Comparison of ENCODE assay signal across 9 cellular contexts in genomic region chr1:245874942-245875580, GRCh38.
DNase-seq lines count a peak whose midpoint lies in the region; ATAC-seq and TF ChIP-seq lines count a peak whose summit lies in the region.
"Had no signal": no experiment of that assay in that cellular context is flagged by ENCODE, and none has a peak within 500 bp of the region (broad histone marks: within the 10 kb centered on the region; RNA-seq: fewer than 3 reads in every experiment).

No MANE protein-coding gene starts in this region.

- H3K36me3 Mint-ChIP-seq in brain, result no peaks in the 10 kb centered on the region

- peaks cover 35% of the 10 kb centered on the region for H3K4me1 Mint-ChIP-seq in brain
- H3K4me1 Mint-ChIP-seq: B cell had no signal

- intact Hi-C loops in aorta (cut with DNase I), result no loop called here

- no peaks in the 10 kb centered on the region for H3K9me3 ChIP-seq in aorta (ENCODE audit: control insufficient read depth, low read length)

- H3K4me1 ChIP-seq in aorta (ENCODE audit: control insufficient read depth in 1 of 2, insufficient read depth in 2 of 2, low read length in 2 of 2), result peaks cover 0 to 3% of the 10 kb centered on the region in 2 donors

- TF ChIP-seq CTCF in brain (conservative IDR thresholded peaks at IDR 0.05), result no peak

- no peak overlapping the region for H3K4me3 ChIP-seq in aorta (ENCODE audit: low read length in 2 of 2)

- ATAC-seq in aorta (ENCODE audit: low FRiP score), result peak; percentile 26
- no peak for ATAC-seq in HG02938 (IDR thresholded peaks at IDR 0.05; ENCODE audit: unreplicated experiment)

- WGBS in aorta, 2 donors, result 18 to 20% methylated on average over 12 of the region's 12 CpGs

- peaks cover 3% of the 10 kb centered on the region for H3K27me3 Mint-ChIP-seq in brain
- H3K27me3 Mint-ChIP-seq: B cell had no signal

- no peaks in the 10 kb centered on the region for H3K27me3 ChIP-seq in aorta (ENCODE audit: control insufficient read depth in 1 of 2, insufficient read depth in 2 of 2, low read length in 1 of 2)

- DNase-seq in NCI-H2227 (lab: John Stamatoyannopoulos, UW; ENCODE audit: unreplicated experiment) (peak; percentile 7), NCI-H2227 treated with DMSO at 0.1 percent for 48 hours (lab: John Stamatoyannopoulos, UW) (no peak), kidney tubule cell (ENCODE audit: low spot score) (peak; percentile 94), aorta (peak in 1 of 2 donors; percentile 79), NOMO-1 treated with DMSO at 0.1 percent for 48 hours (lab: John Stamatoyannopoulos, UW; ENCODE audit: unreplicated experiment) (no peak), mesenteric fat pad (ENCODE audit: low spot score) (no peak)

- peak overlapping the region; percentile 18 to 82 (median 64) for H3K27ac Mint-ChIP-seq in brain
- H3K27ac Mint-ChIP-seq: B cell had no signal

- peak overlapping the region in 2 of 5 experiments; percentile 22 to 33 for H3K4me3 Mint-ChIP-seq in brain
- H3K4me3 Mint-ChIP-seq: B cell had no signal

- no peaks in the 10 kb centered on the region for H3K36me3 ChIP-seq in aorta (ENCODE audit: control insufficient read depth in 1 of 2, insufficient read depth in 2 of 2, low read length in 1 of 2)

- no peaks in the 10 kb centered on the region for H3K9me3 Mint-ChIP-seq in brain

- no peak overlapping the region for H3K27ac ChIP-seq in aorta (ENCODE audit: low read depth in 1 of 2, low read length in 2 of 2)

Comparison
In these comparisons a context has a peak if more than half of its experiments do, and no peak if none do; other contexts are left out.
1. DNase-seq: peak in NCI-H2227 (single experiment) and kidney tubule cell (single experiment); none in NCI-H2227 treated with DMSO at 0.1 percent for 48 hours (single experiment), NOMO-1 treated with DMSO at 0.1 percent for 48 hours (single experiment) and mesenteric fat pad (single experiment).